10 cellular contexts compared by ENCODE assay signal in the genomic region with DNA sequence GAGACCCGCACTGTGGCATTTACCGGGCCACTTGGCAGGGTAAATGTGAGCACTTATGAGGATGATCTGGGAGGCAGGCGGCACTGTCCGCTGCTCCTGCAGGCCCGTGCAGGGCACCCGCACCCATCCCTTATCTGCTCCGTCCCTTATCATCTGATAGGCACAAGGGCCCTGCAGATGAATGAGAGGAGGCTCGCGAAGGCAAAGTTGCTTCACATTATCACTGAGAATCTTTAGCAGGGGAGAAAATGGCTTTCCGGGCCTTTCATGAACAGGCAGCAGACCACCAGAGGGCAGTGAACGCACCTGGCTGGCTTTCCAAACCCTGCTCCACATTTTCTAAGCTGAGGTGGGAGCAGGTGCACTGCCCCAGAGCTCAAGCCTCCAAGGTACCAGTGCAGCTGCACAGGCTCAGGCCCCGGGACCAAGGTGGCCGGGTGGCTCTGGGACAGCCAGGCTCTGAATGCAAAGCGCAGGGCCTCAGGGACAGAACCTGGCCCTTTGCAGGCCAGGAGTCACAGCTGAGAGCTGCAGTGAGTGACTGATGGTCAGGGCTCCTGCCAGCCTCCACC.
A peak's percentile ranks its signal among the peaks of the same experiment; 100 is the strongest.
DNase-seq lines count a peak whose midpoint lies in the region; ATAC-seq lines count a peak whose summit lies in the region.
"Had no signal": no experiment of that assay in that cellular context is flagged by ENCODE, and none has a peak within 500 bp of the region (broad histone marks: within the 10 kb centered on the region; RNA-seq: fewer than 3 reads in every experiment).

No MANE protein-coding gene starts in this region.

- CTCF ChIA-PET in CD4-positive, alpha-beta memory T cell (lab: Charles Lee; ENCODE audit: partially characterized antibody): interaction anchor here (1.1 kb wide), 1 partner anchor 366 kb away, joined by 5 read pairs; a partner anchor contains a TSS

- no peak overlapping the region for H3K9ac ChIP-seq in mesenchymal stem cell (ENCODE audit: low read length)
- H3K9ac ChIP-seq: BLaER1 treated with 17β-estradiol and CSF1 and Interleukin-3, amounts not matched to agents 10 nM and 100 nM had no signal

- H3K4me1 Mint-ChIP-seq in CD4-positive, alpha-beta memory T cell: no peaks in the 10 kb centered on the region

- H2BK12ac ChIP-seq in mesenchymal stem cell (ENCODE audit: low read length in 2 of 2): no peak overlapping the region

- H3K79me1 ChIP-seq in mesenchymal stem cell (replicated peaks; ENCODE audit: low read length, poor library complexity, severe bottlenecking): no peaks in the 10 kb centered on the region

- intact Hi-C loops in CD4-positive, alpha-beta memory T cell (cut with micrococcal nuclease): no loop called here

- peaks cover 4 to 22% of the 10 kb centered on the region in 2 experiments for H3K36me3 ChIP-seq in mesenchymal stem cell (ENCODE audit: control insufficient read depth in 1 of 2, insufficient read depth in 2 of 2, low read depth in 1 of 2, low read length in 2 of 2)
- no peaks in the 10 kb centered on the region for H3K36me3 ChIP-seq in CD4-positive, alpha-beta memory T cell (ENCODE audit: insufficient read depth, low read length)
- H3K36me3 ChIP-seq: BLaER1 treated with 17β-estradiol and CSF1 and Interleukin-3, amounts not matched to agents 10 nM and 100 nM; ovary had no signal

- ATAC-seq in HG03439 (IDR thresholded peaks at IDR 0.05; ENCODE audit: unreplicated experiment): no peak

- no peak overlapping the region for H3K4me3 Mint-ChIP-seq in CD4-positive, alpha-beta memory T cell

- no peak overlapping the region for H3K27ac ChIP-seq in mesenchymal stem cell (ENCODE audit: low read length, poor library complexity, severe bottlenecking)
- H3K27ac ChIP-seq in CD4-positive, alpha-beta memory T cell (ENCODE audit: low read depth, low read length): no peak overlapping the region
- H3K27ac ChIP-seq: BLaER1 treated with 17β-estradiol and CSF1 and Interleukin-3, amounts not matched to agents 10 nM and 100 nM; ovary had no signal

- H2AK5ac ChIP-seq in mesenchymal stem cell (ENCODE audit: low read length, severe bottlenecking): no peak overlapping the region

- no peak overlapping the region for H2AFZ ChIP-seq in mesenchymal stem cell (ENCODE audit: low read depth, low read length)

- H3K4ac ChIP-seq in mesenchymal stem cell (ENCODE audit: low read depth in 1 of 2, low read length in 2 of 2): no peak overlapping the region

- no peaks in the 10 kb centered on the region for H3K9me3 ChIP-seq in mesenchymal stem cell (ENCODE audit: control insufficient read depth, low read length)
- no peaks in the 10 kb centered on the region for H3K9me3 ChIP-seq in CD4-positive, alpha-beta memory T cell (ENCODE audit: control insufficient read depth in 1 of 2, low read length in 2 of 2)
- H3K9me3 ChIP-seq: BLaER1 treated with 17β-estradiol and CSF1 and Interleukin-3, amounts not matched to agents 10 nM and 100 nM; ovary had no signal

- H3K9me3 Mint-ChIP-seq in CD4-positive, alpha-beta memory T cell: no peaks in the 10 kb centered on the region

- WGBS in mesenchymal stem cell: 63% methylated on average over 14 of the region's 14 CpGs

- peaks cover 0 to 3% of the 10 kb centered on the region in 2 experiments for H3K27me3 ChIP-seq in mesenchymal stem cell (ENCODE audit: control insufficient read depth in 1 of 2, insufficient read depth in 1 of 2, low read length in 2 of 2)
- H3K27me3 ChIP-seq in CD4-positive, alpha-beta memory T cell (ENCODE audit: insufficient read depth, low read length): no peaks in the 10 kb centered on the region
- H3K27me3 ChIP-seq: BLaER1 treated with 17β-estradiol and CSF1 and Interleukin-3, amounts not matched to agents 10 nM and 100 nM; ovary had no signal

- H4K8ac ChIP-seq in mesenchymal stem cell (ENCODE audit: low read length): no peak overlapping the region

- no peaks in the 10 kb centered on the region for H3K36me3 Mint-ChIP-seq in CD4-positive, alpha-beta memory T cell

- no peak overlapping the region for H3K4me2 ChIP-seq in mesenchymal stem cell (ENCODE audit: low read length, poor library complexity, severe bottlenecking)
- H3K4me2 ChIP-seq: BLaER1 treated with 17β-estradiol and CSF1 and Interleukin-3, amounts not matched to agents 10 nM and 100 nM had no signal

- H3K18ac ChIP-seq in mesenchymal stem cell (ENCODE audit: low read depth in 1 of 2, low read length in 2 of 2): no peak overlapping the region

- peaks cover 1 to 2% of the 10 kb centered on the region in 2 donors for H3K27me3 Mint-ChIP-seq in CD4-positive, alpha-beta memory T cell

- no peak overlapping the region for H2BK5ac ChIP-seq in mesenchymal stem cell (ENCODE audit: low read depth, low read length, poor library complexity, severe bottlenecking)

- H3K27ac Mint-ChIP-seq in CD4-positive, alpha-beta memory T cell: no peak overlapping the region

- no peak overlapping the region for H2BK120ac ChIP-seq in mesenchymal stem cell (ENCODE audit: low read depth, low read length)

- POLR2A ChIA-PET in CD4-positive, alpha-beta memory T cell (lab: Charles Lee; ENCODE audit: partially characterized antibody): no interaction called here

- no peak overlapping the region for H4K91ac ChIP-seq in mesenchymal stem cell (ENCODE audit: low read length)

- H2BK15ac ChIP-seq in mesenchymal stem cell (ENCODE audit: low read depth, poor library complexity, severe bottlenecking): no peak overlapping the region

- DNase-seq in NCI-H524 (lab: John Stamatoyannopoulos, UW): peak; percentile 25 to 60
- DNase-seq in NCI-H524 treated with DMSO at 0.1 percent for 48 hours (lab: John Stamatoyannopoulos, UW): no peak
- peak; percentile 58 for DNase-seq in NCI-H1694 (lab: John Stamatoyannopoulos, UW)
- peak; percentile 57 for DNase-seq in astrocyte of the hippocampus (ENCODE audit: low read depth, low spot score)
- DNase-seq in mesenchymal stem cell: peak; percentile 24
- no peak for DNase-seq in CD4-positive, alpha-beta memory T cell
- DNase-seq in inferior parietal cortex (ENCODE audit: extremely low spot score): no peak

- no peaks in the 10 kb centered on the region for H3K4me1 ChIP-seq in mesenchymal stem cell (ENCODE audit: control insufficient read depth, insufficient read depth, low read depth, low read length)
- no peaks in the 10 kb centered on the region for H3K4me1 ChIP-seq in CD4-positive, alpha-beta memory T cell (ENCODE audit: insufficient read depth, low read length)

- no peak overlapping the region for H3K23ac ChIP-seq in mesenchymal stem cell (ENCODE audit: low read length in 2 of 2)

- H3K4me3 ChIP-seq in mesenchymal stem cell (ENCODE audit: insufficient read depth in 1 of 2, low read depth in 1 of 2, low read length in 2 of 2): no peak overlapping the region
- H3K4me3 ChIP-seq in CD4-positive, alpha-beta memory T cell (ENCODE audit: low read length in 2 of 2): no peak overlapping the region
- H3K4me3 ChIP-seq: BLaER1 treated with 17β-estradiol and CSF1 and Interleukin-3, amounts not matched to agents 10 nM and 100 nM; ovary had no signal

- H3K14ac ChIP-seq in mesenchymal stem cell (ENCODE audit: low read length in 2 of 2): no peak overlapping the region

Comparison
In these comparisons a context has a peak if more than half of its experiments do, and no peak if none do; other contexts are left out.
1. DNase-seq: peak in NCI-H524 (2 of 2), NCI-H1694 (single experiment), astrocyte of the hippocampus (single experiment) and mesenchymal stem cell (single experiment); none in NCI-H524 treated with DMSO at 0.1 percent for 48 hours (single experiment), CD4-positive, alpha-beta memory T cell (0 of 5) and inferior parietal cortex (single experiment).